8 cellular contexts compared by ENCODE assay signal in genomic region chr15:47717036-47717611, GRCh38. TPM values are rescaled to one million over a fixed set of nuclear protein-coding genes. Genes with fewer than 3 reads are reported as not detected.
DNase-seq lines count a peak whose midpoint lies in the region; ATAC-seq, FAIRE-seq and TF ChIP-seq lines count a peak whose summit lies in the region.

Gene SEMA6D (plus strand): TSS chr15:47717505. CDS start chr15:47759799, 42,294 bp downstream.

- 0 to 1% methylated on average over 26 to 40 of the region's 40 CpGs for WGBS in pancreas, 2 donors

- intact Hi-C loops in left ventricle myocardium superior (cut with micrococcal nuclease) = no loop called here
- intact Hi-C loops in pancreas (cut with DNase I) = loop anchor here in 1 of 3 donors (5.0 kb wide), 1 partner anchor 270 kb away; no protein-coding TSS in a partner anchor

- FAIRE-seq in pancreas (lab: Jason Lieb, UNC) = no peak

- TF ChIP-seq CTCF in pancreas (IDR thresholded peaks at IDR 0.05) = peak in 2 of 4 donors; percentile 25 to 38

- DNase-seq in DMS153 (lab: John Stamatoyannopoulos, UW) = peak; percentile 59
- DNase-seq in NCI-H146 treated with DMSO at 0.1 percent for 48 hours (lab: John Stamatoyannopoulos, UW; ENCODE audit: unreplicated experiment) = peak; percentile 77
- DNase-seq in amniotic stem cell (lab: John Stamatoyannopoulos, UW) = peak; percentile 66
- DNase-seq in left ventricle myocardium superior = peak; percentile 88
- DNase-seq in pancreas = peak; percentile 74 to 90 (median 78)

- H3K9me3 ChIP-seq in pancreas = no peaks in the 10 kb centered on the region

- ATAC-seq in left ventricle myocardium superior (peak; percentile 88), pancreas (peak; percentile 72 to 86 (median 85)), GM18498 (IDR thresholded peaks at IDR 0.05; ENCODE audit: unreplicated experiment) (no peak), HG02798 (IDR thresholded peaks at IDR 0.05; ENCODE audit: poor library complexity, unreplicated experiment) (no peak), HG03025 (IDR thresholded peaks at IDR 0.05; ENCODE audit: low FRiP score, unreplicated experiment) (no peak)

- H3K36me3 ChIP-seq in pancreas = no peaks in the 10 kb centered on the region

- peaks cover 4 to 14% (median 7%) of the 10 kb centered on the region in 3 donors for H3K4me1 ChIP-seq in pancreas

- H3K4me3 ChIP-seq in pancreas = peak within 1 kb of the TSS; percentile 58 to 85 (median 78)

- H3K27me3 ChIP-seq in pancreas = no peaks in the 10 kb centered on the region

- peak within 1 kb of the TSS; percentile 16 to 74 (median 52) for H3K27ac ChIP-seq in pancreas

RNA-seq across cellular contexts. Expression of gene SEMA6D, which starts in this region (rescaled TPM):
- 19.7 TPM for total RNA-seq in left ventricle myocardium superior
- 10 to 100 TPM in 2 of 6 donors, 1 to 10 TPM in 4; 4.7 to 14.1 (median 6.3) TPM for total RNA-seq in pancreas
- polyA plus RNA-seq in pancreas = 1 to 10 TPM; 5.4 to 8.9 TPM

Comparison
In these comparisons a context has a peak if more than half of its experiments do, and no peak if none do; other contexts are left out.
1. ATAC-seq: peak in left ventricle myocardium superior (single experiment) and pancreas (4 of 4); none in GM18498 (single experiment), HG02798 (single experiment) and HG03025 (single experiment).
2. Peak in every context shown above with its lines, with median percentiles within 50 percentile points of each other: DNase-seq.